4 cellular contexts compared by ENCODE assay signal in the genomic region with DNA sequence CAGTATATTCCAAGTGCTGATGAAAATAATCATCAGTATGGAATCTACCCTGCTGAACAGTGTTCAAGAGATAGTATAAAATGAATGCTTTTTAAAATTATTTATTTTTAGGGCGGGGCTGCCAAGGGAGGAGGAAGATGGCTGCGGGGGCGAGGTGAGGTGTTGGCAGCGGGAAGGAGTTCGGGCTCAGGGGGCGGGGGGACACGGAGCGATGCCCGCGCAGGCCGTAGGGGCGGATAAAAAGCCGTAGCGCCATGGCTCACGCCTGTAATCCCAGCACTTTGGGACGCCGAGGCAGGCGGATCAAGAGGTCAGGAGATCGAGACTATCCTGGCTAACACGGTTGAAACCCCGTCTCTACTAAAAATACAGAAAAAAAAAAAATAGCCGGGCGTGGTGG. TPM values are rescaled to one million over a fixed set of nuclear protein-coding genes. Genes with fewer than 3 reads are reported as not detected.
"Had no signal": no experiment of that assay in that cellular context is flagged by ENCODE, and none has a peak within 500 bp of the region (broad histone marks: within the 10 kb centered on the region; RNA-seq: fewer than 3 reads in every experiment).

No MANE protein-coding gene starts in this region.

RNA-seq across cellular contexts. Expression of gene C1QTNF9, which starts 18.2 kb away (rescaled TPM):
- total RNA-seq: HepG2, NCI-H460, SK-MEL-5 had no signal
- polyA plus RNA-seq: HepG2, SK-N-SH had no signal
